27 cellular contexts compared by ENCODE assay signal in genomic region chr4:139469216-139469615, GRCh38.
"Had no signal": no experiment of that assay in that cellular context is flagged by ENCODE, and none has a peak within 500 bp of the region (broad histone marks: within the 10 kb centered on the region; RNA-seq: fewer than 3 reads in every experiment).

No MANE protein-coding gene starts in this region.

- H3K4me1 Mint-ChIP-seq: brain, WTC11 had no signal

- H3K27ac ChIP-seq: ascending aorta, cardiac muscle cell, Peyer's patch, RWPE1, SJCRH30 had no signal

- H3K9me3 ChIP-seq: Peyer's patch had no signal

- DNase-seq: activated CD4-positive, alpha-beta T cell treated with anti-CD3 and anti-CD28 coated beads for 48 hours; activated CD4-positive, alpha-beta T cell treated with anti-CD3 and anti-CD28 coated beads, Interleukin-2, amount 50 U/mL, for 4 hours; activated CD4-positive, CD25-positive, alpha-beta regulatory T cell treated with anti-CD3 and anti-CD28 coated beads, Interleukin-2, amount 50 U/mL, for 72 hours; activated CD8-positive, alpha-beta memory T cell treated with anti-CD3 and anti-CD28 coated beads, Interleukin-2, amount 10 ng/mL, durations not matched to agents 7 days and 5 days; activated effector memory CD4-positive, alpha-beta T cell treated with Interleukin-2 at 50 U/mL for 16 hours; activated naive CD4-positive, alpha-beta T cell; activated T-cell treated with anti-CD3 and anti-CD28 coated beads, Interleukin-2, amount 50 U/mL, for 24 hours; amniotic stem cell; Karpas-422; MM.1S; NCI-H1105; NCI-H1436; NCI-H1694 treated with DMSO at 0.1 percent for 48 hours; NCI-H2081; NCI-H446; NCI-H524; Peyer's patch; Right ventricle myocardium superior; SJCRH30 had no signal

- H3K4me1 ChIP-seq: Peyer's patch, SJCRH30 had no signal

- H3K4me3 Mint-ChIP-seq: activated CD8-positive, alpha-beta memory T cell treated with anti-CD3 and anti-CD28 coated beads, Interleukin-2, amount 10 ng/mL, durations not matched to agents 7 days and 5 days; activated naive CD4-positive, alpha-beta T cell treated with anti-CD3 and anti-CD28 coated beads, Interleukin-2, amount 50 U/mL, for 24 hours; activated T-cell treated with anti-CD3 and anti-CD28 coated beads, Interleukin-2, amount 50 U/mL, for 24 hours; activated T-helper 1 cell treated with anti-CD3 and anti-CD28 coated beads, Interleukin-12 subunit alpha, Interleukin-12 subunit beta, Interleukin-2, Interleukin-4 antibody, amounts not matched to agents 30 ng/mL and 10 ng/mL and 1 ng/mL, durations not matched to agents 14 hours and 24 hours and 36 hours; brain; T-helper 1 cell treated with Interleukin-12 subunit alpha and Interleukin-12 subunit beta and Interleukin-4 antibody, amounts not matched to agents 30 μg/mL and 1 μg/mL, for 36 hours; WTC11 had no signal

- ATAC-seq: activated CD8-positive, alpha-beta memory T cell treated with anti-CD3 and anti-CD28 coated beads, Interleukin-2, amount 10 ng/mL, durations not matched to agents 7 days and 5 days had no signal

- H3K27ac Mint-ChIP-seq: activated CD8-positive, alpha-beta memory T cell treated with anti-CD3 and anti-CD28 coated beads, Interleukin-2, amount 10 ng/mL, durations not matched to agents 7 days and 5 days; activated naive CD4-positive, alpha-beta T cell treated with anti-CD3 and anti-CD28 coated beads, Interleukin-2, amount 50 U/mL, for 24 hours; activated T-cell treated with anti-CD3 and anti-CD28 coated beads, Interleukin-2, amount 50 U/mL, for 24 hours; activated T-helper 1 cell treated with anti-CD3 and anti-CD28 coated beads, Interleukin-12 subunit alpha, Interleukin-12 subunit beta, Interleukin-2, Interleukin-4 antibody, amounts not matched to agents 30 ng/mL and 10 ng/mL and 1 ng/mL, durations not matched to agents 14 hours and 24 hours and 36 hours; brain; T-helper 1 cell treated with Interleukin-12 subunit alpha and Interleukin-12 subunit beta and Interleukin-4 antibody, amounts not matched to agents 30 μg/mL and 1 μg/mL, for 36 hours; WTC11 had no signal

- H3K4me3 ChIP-seq: ascending aorta, cardiac muscle cell, Peyer's patch, SJCRH30 had no signal

- H3K27me3 Mint-ChIP-seq: activated CD8-positive, alpha-beta memory T cell treated with anti-CD3 and anti-CD28 coated beads, Interleukin-2, amount 10 ng/mL, durations not matched to agents 7 days and 5 days; activated naive CD4-positive, alpha-beta T cell treated with anti-CD3 and anti-CD28 coated beads, Interleukin-2, amount 50 U/mL, for 24 hours; activated T-cell treated with anti-CD3 and anti-CD28 coated beads, Interleukin-2, amount 50 U/mL, for 24 hours; brain had no signal

- H3K27me3 ChIP-seq: ascending aorta, cardiac muscle cell, Peyer's patch, SJCRH30 had no signal
